ENCODE assay signal across 1 cellular context in genomic region chr11:829116-829945, GRCh38.
TF ChIP-seq lines count a peak whose summit lies in the region.

No MANE protein-coding gene starts in this region.

TF ChIP-seq in endothelial cell of umbilical vein, 7 proteins besides CTCF, POLR2A, EP300 and RAD21:
- no peak for TF ChIP-seq MYC (IDR thresholded peaks at IDR 0.05; ENCODE audit: low read depth, low read length)
- no peak for TF ChIP-seq POLR2AphosphoS5 (IDR thresholded peaks at IDR 0.05; ENCODE audit: insufficient read depth, low read depth, low read length)
- no peak for TF ChIP-seq FOS (IDR thresholded peaks at IDR 0.05; ENCODE audit: borderline replicate concordance, insufficient read depth, low read length)
- TF ChIP-seq MAX (IDR thresholded peaks at IDR 0.05; ENCODE audit: insufficient read depth, insufficient read length) = no peak
- no peak for TF ChIP-seq GATA2 (IDR thresholded peaks at IDR 0.05; ENCODE audit: insufficient read depth, insufficient read length, low read depth, low read length)
- TF ChIP-seq EZH2 (IDR thresholded peaks at IDR 0.05; ENCODE audit: borderline replicate concordance, low read depth, low read length, severe bottlenecking) = no peak
- TF ChIP-seq JUN (IDR thresholded peaks at IDR 0.05; ENCODE audit: borderline replicate concordance, insufficient read depth, insufficient read length, low read depth) = no peak
